ENCODE assay signal across 1 cellular context in genomic region chr16:86201746-86202145, GRCh38.
TF ChIP-seq lines count a peak whose summit lies in the region.

No MANE protein-coding gene starts in this region.

TF ChIP-seq in GM23338, 12 proteins besides CTCF, POLR2A, EP300 and RAD21 (continued from another document):
- TF ChIP-seq, protein P1, sequence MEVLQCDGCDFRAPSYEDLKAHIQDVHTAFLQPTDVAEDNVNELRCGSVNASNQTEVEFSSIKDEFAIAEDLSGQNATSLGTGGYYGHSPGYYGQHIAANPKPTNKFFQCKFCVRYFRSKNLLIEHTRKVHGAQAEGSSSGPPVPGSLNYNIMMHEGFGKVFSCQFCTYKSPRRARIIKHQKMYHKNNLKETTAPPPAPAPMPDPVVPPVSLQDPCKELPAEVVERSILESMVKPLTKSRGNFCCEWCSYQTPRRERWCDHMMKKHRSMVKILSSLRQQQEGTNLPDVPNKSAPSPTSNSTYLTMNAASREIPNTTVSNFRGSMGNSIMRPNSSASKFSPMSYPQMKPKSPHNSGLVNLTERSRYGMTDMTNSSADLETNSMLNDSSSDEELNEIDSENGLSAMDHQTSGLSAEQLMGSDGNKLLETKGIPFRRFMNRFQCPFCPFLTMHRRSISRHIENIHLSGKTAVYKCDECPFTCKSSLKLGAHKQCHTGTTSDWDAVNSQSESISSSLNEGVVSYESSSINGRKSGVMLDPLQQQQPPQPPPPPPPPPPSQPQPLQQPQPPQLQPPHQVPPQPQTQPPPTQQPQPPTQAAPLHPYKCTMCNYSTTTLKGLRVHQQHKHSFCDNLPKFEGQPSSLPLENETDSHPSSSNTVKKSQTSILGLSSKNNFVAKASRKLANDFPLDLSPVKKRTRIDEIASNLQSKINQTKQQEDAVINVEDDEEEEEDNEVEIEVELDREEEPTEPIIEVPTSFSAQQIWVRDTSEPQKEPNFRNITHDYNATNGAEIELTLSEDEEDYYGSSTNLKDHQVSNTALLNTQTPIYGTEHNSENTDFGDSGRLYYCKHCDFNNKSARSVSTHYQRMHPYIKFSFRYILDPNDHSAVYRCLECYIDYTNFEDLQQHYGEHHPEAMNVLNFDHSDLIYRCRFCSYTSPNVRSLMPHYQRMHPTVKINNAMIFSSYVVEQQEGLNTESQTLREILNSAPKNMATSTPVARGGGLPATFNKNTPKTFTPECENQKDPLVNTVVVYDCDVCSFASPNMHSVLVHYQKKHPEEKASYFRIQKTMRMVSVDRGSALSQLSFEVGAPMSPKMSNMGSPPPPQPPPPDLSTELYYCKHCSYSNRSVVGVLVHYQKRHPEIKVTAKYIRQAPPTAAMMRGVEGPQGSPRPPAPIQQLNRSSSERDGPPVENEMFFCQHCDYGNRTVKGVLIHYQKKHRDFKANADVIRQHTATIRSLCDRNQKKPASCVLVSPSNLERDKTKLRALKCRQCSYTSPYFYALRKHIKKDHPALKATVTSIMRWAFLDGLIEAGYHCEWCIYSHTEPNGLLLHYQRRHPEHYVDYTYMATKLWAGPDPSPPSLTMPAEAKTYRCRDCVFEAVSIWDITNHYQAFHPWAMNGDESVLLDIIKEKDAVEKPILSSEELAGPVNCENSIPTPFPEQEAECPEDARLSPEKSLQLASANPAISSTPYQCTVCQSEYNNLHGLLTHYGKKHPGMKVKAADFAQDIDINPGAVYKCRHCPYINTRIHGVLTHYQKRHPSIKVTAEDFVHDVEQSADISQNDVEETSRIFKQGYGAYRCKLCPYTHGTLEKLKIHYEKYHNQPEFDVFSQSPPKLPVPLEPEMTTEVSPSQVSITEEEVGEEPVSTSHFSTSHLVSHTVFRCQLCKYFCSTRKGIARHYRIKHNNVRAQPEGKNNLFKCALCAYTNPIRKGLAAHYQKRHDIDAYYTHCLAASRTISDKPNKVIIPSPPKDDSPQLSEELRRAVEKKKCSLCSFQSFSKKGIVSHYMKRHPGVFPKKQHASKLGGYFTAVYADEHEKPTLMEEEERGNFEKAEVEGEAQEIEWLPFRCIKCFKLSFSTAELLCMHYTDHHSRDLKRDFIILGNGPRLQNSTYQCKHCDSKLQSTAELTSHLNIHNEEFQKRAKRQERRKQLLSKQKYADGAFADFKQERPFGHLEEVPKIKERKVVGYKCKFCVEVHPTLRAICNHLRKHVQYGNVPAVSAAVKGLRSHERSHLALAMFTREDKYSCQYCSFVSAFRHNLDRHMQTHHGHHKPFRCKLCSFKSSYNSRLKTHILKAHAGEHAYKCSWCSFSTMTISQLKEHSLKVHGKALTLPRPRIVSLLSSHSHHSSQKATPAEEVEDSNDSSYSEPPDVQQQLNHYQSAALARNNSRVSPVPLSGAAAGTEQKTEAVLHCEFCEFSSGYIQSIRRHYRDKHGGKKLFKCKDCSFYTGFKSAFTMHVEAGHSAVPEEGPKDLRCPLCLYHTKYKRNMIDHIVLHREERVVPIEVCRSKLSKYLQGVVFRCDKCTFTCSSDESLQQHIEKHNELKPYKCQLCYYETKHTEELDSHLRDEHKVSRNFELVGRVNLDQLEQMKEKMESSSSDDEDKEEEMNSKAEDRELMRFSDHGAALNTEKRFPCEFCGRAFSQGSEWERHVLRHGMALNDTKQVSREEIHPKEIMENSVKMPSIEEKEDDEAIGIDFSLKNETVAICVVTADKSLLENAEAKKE (CRISPR knock-in tag; IDR thresholded peaks at IDR 0.05) = no peak
- TF ChIP-seq NANOG (IDR thresholded peaks at IDR 0.05; ENCODE audit: borderline replicate concordance) (no peak), REST (IDR thresholded peaks at IDR 0.05; ENCODE audit: unreplicated experiment) (no peak), ZNF114 (CRISPR knock-in tag; IDR thresholded peaks at IDR 0.05) (no peak), JUNB (IDR thresholded peaks at IDR 0.05; ENCODE audit: unreplicated experiment) (no peak), ZNF331 (CRISPR knock-in tag; IDR thresholded peaks at IDR 0.05; ENCODE audit: low read depth) (no peak), CREB1 (CRISPR knock-in tag; IDR thresholded peaks at IDR 0.05; ENCODE audit: low read depth) (no peak), STAT1 (IDR thresholded peaks at IDR 0.05; ENCODE audit: unreplicated experiment) (no peak)
- TF ChIP-seq, protein P2, sequence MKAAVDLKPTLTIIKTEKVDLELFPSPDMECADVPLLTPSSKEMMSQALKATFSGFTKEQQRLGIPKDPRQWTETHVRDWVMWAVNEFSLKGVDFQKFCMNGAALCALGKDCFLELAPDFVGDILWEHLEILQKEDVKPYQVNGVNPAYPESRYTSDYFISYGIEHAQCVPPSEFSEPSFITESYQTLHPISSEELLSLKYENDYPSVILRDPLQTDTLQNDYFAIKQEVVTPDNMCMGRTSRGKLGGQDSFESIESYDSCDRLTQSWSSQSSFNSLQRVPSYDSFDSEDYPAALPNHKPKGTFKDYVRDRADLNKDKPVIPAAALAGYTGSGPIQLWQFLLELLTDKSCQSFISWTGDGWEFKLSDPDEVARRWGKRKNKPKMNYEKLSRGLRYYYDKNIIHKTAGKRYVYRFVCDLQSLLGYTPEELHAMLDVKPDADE (IDR thresholded peaks at IDR 0.05) = no peak
